Comparison of ENCODE assay signal across 8 cellular contexts in the genomic region with DNA sequence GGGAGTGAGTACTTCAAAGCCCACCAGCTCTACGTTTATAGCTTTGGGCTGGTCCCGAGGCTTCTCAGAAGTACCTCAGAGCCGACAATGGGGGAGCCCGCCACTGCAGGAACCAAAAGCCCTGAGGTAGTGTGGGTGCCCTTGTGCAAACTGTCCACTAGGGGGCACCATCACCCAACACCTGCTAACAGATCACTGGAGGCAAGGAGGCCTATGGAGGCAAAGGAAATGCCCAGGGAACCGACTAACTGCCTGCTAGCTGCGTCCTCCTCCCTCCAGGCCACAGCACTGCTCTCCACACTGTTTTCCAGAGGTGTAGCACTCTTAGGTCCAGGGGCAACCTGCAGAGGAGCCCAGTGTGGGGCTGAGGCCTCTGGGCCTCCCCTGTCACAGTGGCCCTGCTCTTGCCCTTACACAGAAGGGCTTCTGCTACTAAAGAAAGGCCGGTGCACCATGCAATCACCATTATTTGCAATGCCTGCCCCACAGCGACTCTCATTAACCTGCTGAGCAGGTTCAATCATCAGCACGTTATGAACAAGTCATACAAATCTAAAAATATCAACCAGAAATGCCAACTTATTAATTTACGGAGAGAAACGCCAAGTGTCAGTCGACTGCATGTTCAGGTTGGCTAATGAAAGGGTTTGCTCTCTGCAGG.
DNase-seq lines count a peak whose midpoint lies in the region; ATAC-seq, FAIRE-seq and TF ChIP-seq lines count a peak whose summit lies in the region.

No MANE protein-coding gene starts in this region.

- H3K27ac ChIP-seq in DOHH2 (ENCODE audit: low read depth, low read length) (no peak overlapping the region), KMS-11 (no peak overlapping the region), testis (no peak overlapping the region)

- H3K79me2 ChIP-seq in DOHH2 (ENCODE audit: control insufficient read depth, low read length) (no peaks in the 10 kb centered on the region), KMS-11 (ENCODE audit: insufficient read depth, low read depth) (no peaks in the 10 kb centered on the region)

- H3K4me3 Mint-ChIP-seq in activated T-cell treated with anti-CD3 and anti-CD28 coated beads, Interleukin-2, amount 50 U/mL, for 72 hours: peak overlapping the region; percentile 69 to 74

- no peaks in the 10 kb centered on the region for H3K36me3 Mint-ChIP-seq in activated T-cell treated with anti-CD3 and anti-CD28 coated beads, Interleukin-2, amount 50 U/mL, for 72 hours (ENCODE audit: insufficient read depth in 2 of 2)

- H3K27ac Mint-ChIP-seq in activated T-cell treated with anti-CD3 and anti-CD28 coated beads, Interleukin-2, amount 50 U/mL, for 72 hours: peak overlapping the region; percentile 85

- 57 to 64% methylated on average over 9 to 12 of the region's 12 CpGs for WGBS in testis, 2 donors

- no peaks in the 10 kb centered on the region for H3K27me3 ChIP-seq in DOHH2 (ENCODE audit: control insufficient read depth, low read length)
- H3K27me3 ChIP-seq in KMS-11 (ENCODE audit: insufficient read depth, low read depth): no peaks in the 10 kb centered on the region
- H3K27me3 ChIP-seq in testis: no peaks in the 10 kb centered on the region

- no peak for TF ChIP-seq POLR2A in testis (IDR thresholded peaks at IDR 0.05)

- no peak for FAIRE-seq in RCC 7860 (lab: Jason Lieb, UNC)

- ATAC-seq in GM21786 (IDR thresholded peaks at IDR 0.05; ENCODE audit: unreplicated experiment): peak; percentile 90
- ATAC-seq in activated T-cell treated with anti-CD3 and anti-CD28 coated beads, Interleukin-2, amount 50 U/mL, for 72 hours (replicated peaks in 1 of 2): peak; percentile 68 to 81

- peaks cover 42% of the 10 kb centered on the region for H3K4me1 Mint-ChIP-seq in activated T-cell treated with anti-CD3 and anti-CD28 coated beads, Interleukin-2, amount 50 U/mL, for 72 hours (ENCODE audit: low read depth)

- H3K4me1 ChIP-seq in DOHH2 (ENCODE audit: control insufficient read depth, low read length): peaks cover 12% of the 10 kb centered on the region
- no peaks in the 10 kb centered on the region for H3K4me1 ChIP-seq in KMS-11 (ENCODE audit: low read depth, poor library complexity, severe bottlenecking)
- H3K4me1 ChIP-seq in testis: peaks cover 11% of the 10 kb centered on the region

- no peaks in the 10 kb centered on the region for H3K27me3 Mint-ChIP-seq in activated T-cell treated with anti-CD3 and anti-CD28 coated beads, Interleukin-2, amount 50 U/mL, for 72 hours (ENCODE audit: low read depth)

- H3K9me3 ChIP-seq in DOHH2 (ENCODE audit: control insufficient read depth, insufficient read depth, low read length) (no peaks in the 10 kb centered on the region), testis (no peaks in the 10 kb centered on the region)

- H3K4me2 ChIP-seq in DOHH2 (ENCODE audit: low read length) (no peak overlapping the region), KMS-11 (no peak overlapping the region)

- H3F3A ChIP-seq in DOHH2 (ENCODE audit: control insufficient read depth, insufficient read depth): no peaks in the 10 kb centered on the region

- DNase-seq in RCC 7860 (ENCODE audit: low spot score) (peak; percentile 69), fibroblast of pulmonary artery (ENCODE audit: low read depth) (peak; percentile 85), non-pigmented ciliary epithelial cell (ENCODE audit: low read depth) (peak; percentile 55), testis (peak; percentile 82)
- DNase-seq in activated T-cell treated with anti-CD3 and anti-CD28 coated beads, Interleukin-2, amount 50 U/mL, for 72 hours: peak; percentile 78 to 85

- no peak overlapping the region for H2AFZ ChIP-seq in KMS-11 (ENCODE audit: low read depth)

- TF ChIP-seq CTCF in DOHH2 (IDR thresholded peaks at IDR 0.05; ENCODE audit: low read depth, low read length, poor library complexity, severe bottlenecking): peak; percentile 96
- peak; percentile 83 for TF ChIP-seq CTCF in KMS-11 (conservative IDR thresholded peaks at IDR 0.05; ENCODE audit: low read depth, low read length)
- peak; percentile 91 for TF ChIP-seq CTCF in fibroblast of pulmonary artery (IDR thresholded peaks at IDR 0.05; ENCODE audit: low read length, missing control alignments)
- TF ChIP-seq CTCF in testis (IDR thresholded peaks at IDR 0.05): peak; percentile 78 to 95 (median 78)

- H3K36me3 ChIP-seq in DOHH2 (ENCODE audit: control insufficient read depth, low read length) (no peaks in the 10 kb centered on the region), KMS-11 (ENCODE audit: insufficient read depth) (no peaks in the 10 kb centered on the region), testis (ENCODE audit: low read depth, missing control alignments) (no peaks in the 10 kb centered on the region)

- H3K9me2 ChIP-seq in DOHH2 (replicated peaks; ENCODE audit: control insufficient read depth, low read length): no peaks in the 10 kb centered on the region

- intact Hi-C loops in testis (cut with DNase I; ENCODE audit: low total_unique reads): no loop called here

- no peaks in the 10 kb centered on the region for H3K9me3 Mint-ChIP-seq in activated T-cell treated with anti-CD3 and anti-CD28 coated beads, Interleukin-2, amount 50 U/mL, for 72 hours

- H4K20me1 ChIP-seq in DOHH2 (ENCODE audit: control insufficient read depth, insufficient read depth, low read depth, low read length): no peaks in the 10 kb centered on the region
- no peaks in the 10 kb centered on the region for H4K20me1 ChIP-seq in KMS-11 (ENCODE audit: insufficient read depth)

- H3K4me3 ChIP-seq in DOHH2 (ENCODE audit: low read length) (no peak overlapping the region), KMS-11 (IDR thresholded peaks at IDR 0.05; ENCODE audit: insufficient read depth, low read depth, low read length) (no peak overlapping the region), fibroblast of pulmonary artery (replicated peaks; ENCODE audit: low read depth, low read length) (no peak overlapping the region), testis (no peak overlapping the region)

- H3K9ac ChIP-seq in KMS-11: no peak overlapping the region
